Comparison of ENCODE assay signal across 1 cellular context in genomic region chr5:80116465-80116864, GRCh38.
TF ChIP-seq lines count a peak whose summit lies in the region.

No MANE protein-coding gene starts in this region.

TF ChIP-seq in WTC11, 78 proteins besides CTCF, POLR2A, EP300 and RAD21 (continued from another document):
- TF ChIP-seq AFF4 (CRISPR knock-in tag; IDR thresholded peaks at IDR 0.05; ENCODE audit: borderline replicate concordance) (no peak), ETV6 (CRISPR knock-in tag; IDR thresholded peaks at IDR 0.05) (no peak), NR2C2 (CRISPR knock-in tag; IDR thresholded peaks at IDR 0.05) (no peak), ZBTB43 (CRISPR knock-in tag; IDR thresholded peaks at IDR 0.05) (no peak), E2F4 (CRISPR knock-in tag; IDR thresholded peaks at IDR 0.05; ENCODE audit: borderline replicate concordance, low read depth) (no peak), GTF2I (CRISPR knock-in tag; conservative IDR thresholded peaks at IDR 0.05) (no peak), ATF6 (CRISPR knock-in tag; IDR thresholded peaks at IDR 0.05) (no peak), ZNF671 (CRISPR knock-in tag; IDR thresholded peaks at IDR 0.05) (no peak), SMAD3 (CRISPR knock-in tag; IDR thresholded peaks at IDR 0.05; ENCODE audit: borderline replicate concordance) (no peak), TP53 (CRISPR knock-in tag; IDR thresholded peaks at IDR 0.05) (no peak), FOXJ3 (CRISPR knock-in tag; IDR thresholded peaks at IDR 0.05; ENCODE audit: borderline replicate concordance) (no peak), ZNF532 (CRISPR knock-in tag; IDR thresholded peaks at IDR 0.05; ENCODE audit: borderline replicate concordance) (no peak), ZMAT4 (CRISPR knock-in tag; IDR thresholded peaks at IDR 0.05) (no peak), OVOL2 (CRISPR knock-in tag; IDR thresholded peaks at IDR 0.05; ENCODE audit: borderline replicate concordance) (no peak)
